In the genomic region with DNA sequence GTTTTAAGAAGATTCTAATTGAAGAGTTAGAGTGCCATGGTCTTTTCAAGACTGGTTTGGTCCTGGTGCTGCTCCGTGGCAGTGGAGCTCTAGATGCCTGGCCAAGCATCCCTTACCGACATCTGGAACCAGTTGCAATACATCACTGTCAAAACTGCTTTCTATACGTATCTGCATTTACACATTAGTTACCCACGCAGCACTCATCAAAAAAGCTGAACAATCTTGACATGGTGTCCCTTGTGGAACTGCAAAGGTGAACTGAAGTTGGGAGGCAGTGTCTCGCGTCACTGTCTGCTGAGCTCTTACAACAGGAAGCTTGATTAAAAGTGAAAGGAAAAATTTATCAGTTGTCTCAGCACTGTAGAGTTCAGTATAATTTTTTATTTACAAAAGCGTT, we compare ENCODE assay signal across 8 cellular contexts.
DNase-seq lines count a peak whose midpoint lies in the region; ATAC-seq, FAIRE-seq and TF ChIP-seq lines count a peak whose summit lies in the region.

No MANE protein-coding gene starts in this region.

- peaks cover 24% of the 10 kb centered on the region for H3K4me1 Mint-ChIP-seq in activated CD4-positive, alpha-beta T cell treated with anti-CD3 and anti-CD28 coated beads, Interleukin-2, amount 10 ng/mL, durations not matched to agents 7 days and 5 days

- H3K9me3 ChIP-seq in psoas muscle: no peaks in the 10 kb centered on the region

- H3K4me1 ChIP-seq in psoas muscle: no peaks in the 10 kb centered on the region

- H3K4me3 ChIP-seq in psoas muscle: peak overlapping the region; percentile 43

- 49 to 56% (median 52%) methylated on average over 7 of the region's 7 CpGs for WGBS in psoas muscle, 3 donors

- ATAC-seq in HG03045 (IDR thresholded peaks at IDR 0.05; ENCODE audit: unreplicated experiment): peak; percentile 47
- no peak for ATAC-seq in psoas muscle
- ATAC-seq in HG03280 (IDR thresholded peaks at IDR 0.05; ENCODE audit: unreplicated experiment): no peak

- TF ChIP-seq CTCF in psoas muscle (IDR thresholded peaks at IDR 0.05): no peak
- TF ChIP-seq CTCF in D721Med (IDR thresholded peaks at IDR 0.05; ENCODE audit: insufficient read depth, missing control alignments): no peak

- intact Hi-C loops in psoas muscle (cut with DNase I): no loop called here

- peak overlapping the region; percentile 89 for H3K27ac Mint-ChIP-seq in activated CD4-positive, alpha-beta T cell treated with anti-CD3 and anti-CD28 coated beads, Interleukin-2, amount 10 ng/mL, durations not matched to agents 7 days and 5 days

- no peaks in the 10 kb centered on the region for H3K9me3 Mint-ChIP-seq in activated CD4-positive, alpha-beta T cell treated with anti-CD3 and anti-CD28 coated beads, Interleukin-2, amount 10 ng/mL, durations not matched to agents 7 days and 5 days

- no peaks in the 10 kb centered on the region for H3K36me3 Mint-ChIP-seq in activated CD4-positive, alpha-beta T cell treated with anti-CD3 and anti-CD28 coated beads, Interleukin-2, amount 10 ng/mL, durations not matched to agents 7 days and 5 days (ENCODE audit: low read depth)

- POLR2A ChIA-PET in activated CD4-positive, alpha-beta T cell treated with anti-CD3 and anti-CD28 coated beads, Interleukin-2, amount 10 ng/mL, durations not matched to agents 7 days and 5 days (lab: Charles Lee): interaction anchor here (0.6 kb wide), 1 partner anchor 94 kb away, joined by 5 read pairs; no protein-coding TSS in a partner anchor

- DNase-seq in Daoy (ENCODE audit: low read depth) (peak; percentile 14), erythroblast (lab: John Stamatoyannopoulos, UW) (peak; percentile 63 to 64), psoas muscle (no peak), cortex of kidney (lab: John Stamatoyannopoulos, UW) (no peak), D721Med (ENCODE audit: insufficient read length, low spot score) (no peak)
- DNase-seq in activated CD4-positive, alpha-beta T cell treated with anti-CD3 and anti-CD28 coated beads, Interleukin-2, amount 10 ng/mL, durations not matched to agents 7 days and 5 days: peak; percentile 57

- CTCF ChIA-PET in activated CD4-positive, alpha-beta T cell treated with anti-CD3 and anti-CD28 coated beads, Interleukin-2, amount 10 ng/mL, durations not matched to agents 7 days and 5 days (lab: Charles Lee): no interaction called here

- H3K27me3 ChIP-seq in psoas muscle (ENCODE audit: insufficient read depth in 3 of 3, low read length in 2 of 3): no peaks in the 10 kb centered on the region

- peak; percentile 53 for TF ChIP-seq POLR2A in erythroblast (IDR thresholded peaks at IDR 0.05; ENCODE audit: low read length)

- no peaks in the 10 kb centered on the region for H3K27me3 Mint-ChIP-seq in activated CD4-positive, alpha-beta T cell treated with anti-CD3 and anti-CD28 coated beads, Interleukin-2, amount 10 ng/mL, durations not matched to agents 7 days and 5 days

- H3K4me3 Mint-ChIP-seq in activated CD4-positive, alpha-beta T cell treated with anti-CD3 and anti-CD28 coated beads, Interleukin-2, amount 10 ng/mL, durations not matched to agents 7 days and 5 days: peak overlapping the region; percentile 75

- no peak overlapping the region for H3K27ac ChIP-seq in psoas muscle

- FAIRE-seq in D721Med (lab: Jason Lieb, UNC): no peak

- H3K36me3 ChIP-seq in psoas muscle (ENCODE audit: insufficient read depth in 1 of 2, low read depth in 1 of 2): no peaks in the 10 kb centered on the region

Comparison
In these comparisons a context has a peak if more than half of its experiments do, and no peak if none do; other contexts are left out.
1. DNase-seq: peak in Daoy (single experiment), activated CD4-positive, alpha-beta T cell treated with anti-CD3 and anti-CD28 coated beads, Interleukin-2, amount 10 ng/mL, durations not matched to agents 7 days and 5 days (single experiment) and erythroblast (2 of 2); none in psoas muscle (0 of 2), cortex of kidney (single experiment) and D721Med (single experiment).